Comparison of ENCODE assay signal across 1 cellular context in the genomic region with DNA sequence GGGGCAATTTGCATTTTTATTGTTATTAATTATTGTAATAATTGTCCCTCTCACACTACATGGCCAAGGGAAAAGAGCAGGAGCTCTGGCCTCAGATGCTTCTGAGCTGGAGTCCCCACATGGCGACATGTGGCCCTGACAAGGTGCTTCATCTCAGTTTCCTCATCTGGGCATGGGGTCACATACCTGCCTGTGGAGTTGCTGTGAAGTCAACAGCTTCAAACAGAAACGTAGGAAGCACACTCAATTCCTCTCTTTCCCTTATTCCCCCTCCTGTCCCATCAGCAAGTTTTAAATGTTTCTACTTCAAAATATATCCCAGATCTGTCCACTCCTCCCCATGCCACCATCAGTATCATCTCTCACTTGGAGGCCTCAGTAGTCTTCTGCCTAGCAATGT.
A peak's percentile ranks its signal among the peaks of the same experiment; 100 is the strongest.
TF ChIP-seq lines count a peak whose summit lies in the region.

No MANE protein-coding gene starts in this region.

TF ChIP-seq in HEK293, 187 proteins besides CTCF, POLR2A, EP300 and RAD21:
- TF ChIP-seq, protein P1, sequence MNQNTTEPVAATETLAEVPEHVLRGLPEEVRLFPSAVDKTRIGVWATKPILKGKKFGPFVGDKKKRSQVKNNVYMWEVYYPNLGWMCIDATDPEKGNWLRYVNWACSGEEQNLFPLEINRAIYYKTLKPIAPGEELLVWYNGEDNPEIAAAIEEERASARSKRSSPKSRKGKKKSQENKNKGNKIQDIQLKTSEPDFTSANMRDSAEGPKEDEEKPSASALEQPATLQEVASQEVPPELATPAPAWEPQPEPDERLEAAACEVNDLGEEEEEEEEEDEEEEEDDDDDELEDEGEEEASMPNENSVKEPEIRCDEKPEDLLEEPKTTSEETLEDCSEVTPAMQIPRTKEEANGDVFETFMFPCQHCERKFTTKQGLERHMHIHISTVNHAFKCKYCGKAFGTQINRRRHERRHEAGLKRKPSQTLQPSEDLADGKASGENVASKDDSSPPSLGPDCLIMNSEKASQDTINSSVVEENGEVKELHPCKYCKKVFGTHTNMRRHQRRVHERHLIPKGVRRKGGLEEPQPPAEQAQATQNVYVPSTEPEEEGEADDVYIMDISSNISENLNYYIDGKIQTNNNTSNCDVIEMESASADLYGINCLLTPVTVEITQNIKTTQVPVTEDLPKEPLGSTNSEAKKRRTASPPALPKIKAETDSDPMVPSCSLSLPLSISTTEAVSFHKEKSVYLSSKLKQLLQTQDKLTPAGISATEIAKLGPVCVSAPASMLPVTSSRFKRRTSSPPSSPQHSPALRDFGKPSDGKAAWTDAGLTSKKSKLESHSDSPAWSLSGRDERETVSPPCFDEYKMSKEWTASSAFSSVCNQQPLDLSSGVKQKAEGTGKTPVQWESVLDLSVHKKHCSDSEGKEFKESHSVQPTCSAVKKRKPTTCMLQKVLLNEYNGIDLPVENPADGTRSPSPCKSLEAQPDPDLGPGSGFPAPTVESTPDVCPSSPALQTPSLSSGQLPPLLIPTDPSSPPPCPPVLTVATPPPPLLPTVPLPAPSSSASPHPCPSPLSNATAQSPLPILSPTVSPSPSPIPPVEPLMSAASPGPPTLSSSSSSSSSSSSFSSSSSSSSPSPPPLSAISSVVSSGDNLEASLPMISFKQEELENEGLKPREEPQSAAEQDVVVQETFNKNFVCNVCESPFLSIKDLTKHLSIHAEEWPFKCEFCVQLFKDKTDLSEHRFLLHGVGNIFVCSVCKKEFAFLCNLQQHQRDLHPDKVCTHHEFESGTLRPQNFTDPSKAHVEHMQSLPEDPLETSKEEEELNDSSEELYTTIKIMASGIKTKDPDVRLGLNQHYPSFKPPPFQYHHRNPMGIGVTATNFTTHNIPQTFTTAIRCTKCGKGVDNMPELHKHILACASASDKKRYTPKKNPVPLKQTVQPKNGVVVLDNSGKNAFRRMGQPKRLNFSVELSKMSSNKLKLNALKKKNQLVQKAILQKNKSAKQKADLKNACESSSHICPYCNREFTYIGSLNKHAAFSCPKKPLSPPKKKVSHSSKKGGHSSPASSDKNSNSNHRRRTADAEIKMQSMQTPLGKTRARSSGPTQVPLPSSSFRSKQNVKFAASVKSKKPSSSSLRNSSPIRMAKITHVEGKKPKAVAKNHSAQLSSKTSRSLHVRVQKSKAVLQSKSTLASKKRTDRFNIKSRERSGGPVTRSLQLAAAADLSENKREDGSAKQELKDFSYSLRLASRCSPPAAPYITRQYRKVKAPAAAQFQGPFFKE (tag by site-specific recombination; IDR thresholded peaks at IDR 0.05; ENCODE audit: borderline replicate concordance) = no peak
- TF ChIP-seq ZNF239 (tag by site-specific recombination; IDR thresholded peaks at IDR 0.05) (0 out of 2 replicates have a peak, but pooled peaks have one; percentile 41), ZNF248 (tag by site-specific recombination; IDR thresholded peaks at IDR 0.05) (no peak), ZNF433 (tag by site-specific recombination; IDR thresholded peaks at IDR 0.05; ENCODE audit: low read depth) (no peak), ZSCAN23 (tag by site-specific recombination; IDR thresholded peaks at IDR 0.05) (no peak)
- TF ChIP-seq, protein P2, sequence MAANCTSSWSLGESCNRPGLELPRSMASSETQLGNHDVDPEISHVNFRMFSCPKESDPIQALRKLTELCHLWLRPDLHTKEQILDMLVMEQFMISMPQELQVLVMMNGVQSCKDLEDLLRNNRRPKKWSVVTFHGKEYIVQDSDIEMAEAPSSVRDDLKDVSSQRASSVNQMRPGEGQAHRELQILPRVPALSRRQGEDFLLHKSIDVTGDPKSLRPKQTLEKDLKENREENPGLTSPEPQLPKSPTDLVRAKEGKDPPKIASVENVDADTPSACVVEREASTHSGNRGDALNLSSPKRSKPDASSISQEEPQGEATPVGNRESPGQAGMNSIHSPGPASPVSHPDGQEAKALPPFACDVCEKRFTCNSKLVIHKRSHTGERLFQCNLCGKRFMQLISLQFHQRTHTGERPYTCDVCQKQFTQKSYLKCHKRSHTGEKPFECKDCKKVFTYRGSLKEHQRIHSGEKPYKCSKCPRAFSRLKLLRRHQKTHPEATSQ (tag by site-specific recombination; IDR thresholded peaks at IDR 0.05) = no peak
